In the genomic region with DNA sequence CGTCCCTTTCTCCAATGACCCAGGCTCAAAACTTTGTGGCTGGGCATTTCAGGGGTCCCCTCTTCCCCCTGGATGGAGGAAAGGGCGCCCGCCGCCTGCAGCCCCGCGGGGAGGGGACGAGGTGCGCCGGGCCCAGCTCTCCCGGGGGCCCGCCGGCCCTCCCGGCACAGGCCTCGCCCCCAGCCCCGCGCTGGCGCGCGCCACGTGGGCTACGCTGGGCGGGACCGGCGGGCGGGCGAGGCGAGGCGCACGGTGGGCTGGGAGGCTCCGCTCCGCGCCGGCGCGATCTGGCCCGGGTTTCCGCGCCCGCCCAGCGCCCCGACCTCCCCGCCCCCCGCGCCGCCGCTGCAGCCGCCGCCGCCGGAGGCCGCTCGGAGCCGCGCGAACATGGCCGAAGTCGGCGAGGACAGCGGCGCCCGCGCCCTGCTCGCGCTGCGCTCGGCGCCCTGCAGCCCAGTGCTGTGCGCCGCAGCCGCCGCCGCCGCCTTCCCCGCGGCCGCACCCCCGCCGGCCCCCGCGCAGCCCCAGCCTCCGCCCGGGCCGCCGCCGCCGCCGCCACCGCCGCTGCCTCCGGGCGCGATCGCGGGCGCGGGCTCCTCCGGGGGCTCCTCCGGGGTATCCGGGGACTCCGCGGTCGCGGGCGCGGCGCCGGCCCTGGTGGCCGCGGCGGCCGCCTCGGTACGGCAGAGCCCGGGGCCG, we compare ENCODE assay signal across 7 cellular contexts. TPM values are rescaled to one million over a fixed set of nuclear protein-coding genes. Genes with fewer than 3 reads are reported as not detected.
DNase-seq lines count a peak whose midpoint lies in the region; ATAC-seq and TF ChIP-seq lines count a peak whose summit lies in the region.

TSS of gene FOXK1 (plus strand) at position 374 of the 699 bp plus-strand sequence. CDS start at position 388, 14 bp downstream.

- no TSS peak for BruUV-seq in mammary epithelial cell (replicated peaks; lab: Mats Ljungman, UMichigan)

- DNase-seq in NCI-H2029 (lab: John Stamatoyannopoulos, UW) (peak; percentile 65), mammary epithelial cell (peak; percentile 56), iPS-NIHi7 (ENCODE audit: extremely low spot score) (peak; percentile 90), spleen (peak; percentile 95)

- H3K27me3 ChIP-seq in mammary epithelial cell (ENCODE audit: insufficient read depth, low read length) (no peaks in the 10 kb centered on the region), spleen (replicated peaks in 1 of 7) (no peaks in the 10 kb centered on the region)

- H3K36me3 ChIP-seq in mammary epithelial cell (ENCODE audit: insufficient read depth, low read length) (no peaks in the 10 kb centered on the region), spleen (peaks cover 0 to 10% (median 0%) of the 10 kb centered on the region in 6 donors)

- TF ChIP-seq POLR2A in spleen (IDR thresholded peaks at IDR 0.05), result peak in 1 of 3 donors; percentile 59

- H3K9me3 ChIP-seq in mammary epithelial cell (replicated peaks; ENCODE audit: insufficient read depth, low read length) (no peaks in the 10 kb centered on the region), spleen (no peaks in the 10 kb centered on the region)

- H3K9ac ChIP-seq in mammary epithelial cell (ENCODE audit: insufficient read depth, low read length), result peak within 1 kb of the TSS; percentile 96

- CTCF ChIA-PET in mammary epithelial cell (lab: Charles Lee; ENCODE audit: low non-redundant PET), result no interaction called here

- peaks cover 47% of the 10 kb centered on the region for H3K79me2 ChIP-seq in mammary epithelial cell (ENCODE audit: insufficient read depth, low read length)

- H3K27ac ChIP-seq in VCaP, result peak within 1 kb of the TSS; percentile 87
- H3K27ac ChIP-seq in mammary epithelial cell (ENCODE audit: insufficient read depth, low read depth, low read length), result peak within 1 kb of the TSS; percentile 94
- H3K27ac ChIP-seq in spleen, result peak within 1 kb of the TSS; percentile 82 to 96 (median 90)

- peaks cover 26% of the 10 kb centered on the region for H3K4me1 ChIP-seq in mammary epithelial cell (ENCODE audit: insufficient read depth, low read length)
- peaks cover 17 to 48% (median 44%) of the 10 kb centered on the region in 6 donors for H3K4me1 ChIP-seq in spleen

- no CpG with 5 or more reads among the region's 115 CpGs for WGBS in mammary epithelial cell (ENCODE audit: low coverage, missing lambda C conversion rate)
- WGBS in spleen, 5 donors, result 0 to 1% (median 1%) methylated on average over 32 to 115 of the region's 115 CpGs

- dilution Hi-C loops in mammary epithelial cell (cut with HindIII; ENCODE audit: low sequenced_read_pairs), result no loop called here

- peak within 1 kb of the TSS; percentile 85 for H2AFZ ChIP-seq in mammary epithelial cell (ENCODE audit: low read depth, low read length)

- ATAC-seq in GM18502 (IDR thresholded peaks at IDR 0.05; ENCODE audit: poor library complexity, unreplicated experiment) (peak; percentile 74), HG02763 (IDR thresholded peaks at IDR 0.05; ENCODE audit: unreplicated experiment) (peak; percentile 71)

- intact Hi-C loops in mammary epithelial cell (cut with micrococcal nuclease) (loop anchor here (2.0 kb wide), 1 partner anchor 71 kb away; no protein-coding TSS in a partner anchor), spleen (cut with DNase I; ENCODE audit: low total_unique reads) (loop anchor here (5.0 kb wide), 1 partner anchor 40 kb away; no protein-coding TSS in a partner anchor)

- H4K20me1 ChIP-seq in mammary epithelial cell (ENCODE audit: insufficient read depth, low read length), result no peaks in the 10 kb centered on the region

- TF ChIP-seq CTCF in VCaP (conservative IDR thresholded peaks at IDR 0.05) (no peak), mammary epithelial cell (conservative IDR thresholded peaks at IDR 0.05 in 1 of 2, IDR thresholded peaks at IDR 0.05 in 1 of 2; ENCODE audit: extremely low read depth in 1 of 2, insufficient read depth in 1 of 2, low read depth in 1 of 2, low read length in 2 of 2) (no peak), spleen (IDR thresholded peaks at IDR 0.05 in 8 of 11, conservative IDR thresholded peaks at IDR 0.05 in 3 of 11) (no peak)

- in situ Hi-C loops in mammary epithelial cell (cut with MboI; ENCODE audit: low sequenced_read_pairs in 2 of 2), result loop anchor here in 1 of 2 donors (10.0 kb wide), 1 partner anchor 63 kb away; no protein-coding TSS in a partner anchor

- peak within 1 kb of the TSS; percentile 87 to 94 (median 92) for H3K4me3 ChIP-seq in mammary epithelial cell (replicated peaks in 1 of 3; ENCODE audit: insufficient read depth in 1 of 3, low read depth in 2 of 3, low read length in 3 of 3)
- H3K4me3 ChIP-seq in spleen, result peak within 1 kb of the TSS; percentile 75 to 96 (median 86)

- peak within 1 kb of the TSS; percentile 98 for H3K4me2 ChIP-seq in mammary epithelial cell (ENCODE audit: insufficient read depth, low read depth, low read length)

RNA-seq across cellular contexts. Expression of gene FOXK1, which starts in this region (rescaled TPM):
- total RNA-seq in mammary epithelial cell (10 to 100 TPM; 32.7 to 48.2 TPM), spleen (10 to 100 TPM; 26.3 to 46.0 (median 36.9) TPM)
- polyA plus RNA-seq in mammary epithelial cell (10.2 TPM), spleen (10 to 100 TPM in 1 of 3 donors, 1 to 10 TPM in 2; 2.6 to 12.2 (median 2.7) TPM)
- 46.5 TPM for polyA minus RNA-seq in mammary epithelial cell

Comparison
In these comparisons a context has a peak if more than half of its experiments do, and no peak if none do; other contexts are left out.
1. Peak in every context shown above with its lines: DNase-seq, ATAC-seq, H3K4me3 ChIP-seq and H3K27ac ChIP-seq.